8 cellular contexts compared by ENCODE assay signal in the genomic region with DNA sequence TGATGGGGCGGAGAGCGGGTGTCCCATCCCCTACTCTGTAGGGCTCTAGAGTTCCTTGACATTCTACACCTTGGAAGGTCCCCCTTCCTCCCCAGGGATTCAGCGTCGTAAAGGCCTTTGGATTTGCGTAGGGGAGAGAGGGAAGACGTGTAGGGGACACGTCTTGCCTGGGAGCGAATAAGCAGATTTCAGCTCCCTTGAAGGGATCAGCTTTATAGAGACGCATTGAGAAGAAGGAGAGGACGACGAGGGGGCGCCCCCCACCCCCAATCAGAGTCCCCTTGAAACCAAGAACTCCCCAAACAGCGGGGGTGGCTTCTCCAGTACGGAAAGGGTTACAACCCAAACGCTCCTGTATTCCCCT. TPM values are rescaled to one million over a fixed set of nuclear protein-coding genes. Genes with fewer than 3 reads are reported as not detected.
DNase-seq lines count a peak whose midpoint lies in the region; ATAC-seq lines count a peak whose summit lies in the region.

No MANE protein-coding gene starts in this region.

- H3K27ac Mint-ChIP-seq in activated CD8-positive, alpha-beta T cell treated with anti-CD3 and anti-CD28 coated beads, Interleukin-2, amount 10 ng/mL, durations not matched to agents 7 days and 5 days, result peak overlapping the region; percentile 83
- peak overlapping the region; percentile 89 for H3K27ac Mint-ChIP-seq in stimulated activated effector memory CD8-positive, alpha-beta T cell treated with anti-CD3 and anti-CD28 coated beads, Interleukin-12 subunit alpha, Interleukin-12 subunit beta, amount 100 ng/mL, for 72 hours

- H3K9me3 ChIP-seq in iPS DF 6.9 (ENCODE audit: control insufficient read depth, insufficient read depth, low read length), result no peaks in the 10 kb centered on the region

- ATAC-seq in activated T-cell treated with anti-CD3 and anti-CD28 coated beads, Interleukin-2, amount 50 U/mL, for 4 hours, result no peak
- ATAC-seq in activated CD8-positive, alpha-beta T cell treated with anti-CD3 and anti-CD28 coated beads, Interleukin-2, amount 10 ng/mL, durations not matched to agents 7 days and 5 days, result no peak
- no peak for ATAC-seq in stimulated activated effector memory CD8-positive, alpha-beta T cell treated with anti-CD3 and anti-CD28 coated beads, Interleukin-12 subunit alpha, Interleukin-12 subunit beta, amount 100 ng/mL, for 72 hours

- intact Hi-C loops in posterior cingulate gyrus (cut with DNase I), result loop anchor here (1.0 kb wide), 1 partner anchor 464 kb away; no protein-coding TSS in a partner anchor

- H3K4me1 Mint-ChIP-seq in activated T-cell treated with anti-CD3 and anti-CD28 coated beads, Interleukin-2, amount 50 U/mL, for 4 hours (ENCODE audit: low read depth), result peaks cover 25% of the 10 kb centered on the region
- H3K4me1 Mint-ChIP-seq in activated CD8-positive, alpha-beta T cell treated with anti-CD3 and anti-CD28 coated beads, Interleukin-2, amount 10 ng/mL, durations not matched to agents 7 days and 5 days (ENCODE audit: low read depth), result peaks cover 26% of the 10 kb centered on the region
- peaks cover 37% of the 10 kb centered on the region for H3K4me1 Mint-ChIP-seq in stimulated activated effector memory CD8-positive, alpha-beta T cell treated with anti-CD3 and anti-CD28 coated beads, Interleukin-12 subunit alpha, Interleukin-12 subunit beta, amount 100 ng/mL, for 72 hours

- CTCF ChIA-PET in activated CD8-positive, alpha-beta T cell treated with anti-CD3 and anti-CD28 coated beads, Interleukin-2, amount 10 ng/mL, durations not matched to agents 7 days and 5 days (lab: Charles Lee), result interaction anchor here (0.6 to 14.4 kb wide), 6 partner anchors 16 to 75 kb away, joined by 3 to 342 read pairs (median 8); a partner anchor contains a TSS

- POLR2A ChIA-PET in activated CD8-positive, alpha-beta T cell treated with anti-CD3 and anti-CD28 coated beads, Interleukin-2, amount 10 ng/mL, durations not matched to agents 7 days and 5 days (lab: Charles Lee), result no interaction called here

- DNase-seq in activated T-cell treated with anti-CD3 and anti-CD28 coated beads, Interleukin-2, amount 50 U/mL, for 4 hours, result no peak
- no peak for DNase-seq in activated T-cell treated with anti-CD3 and anti-CD28 coated beads, Interleukin-2, amount 50 U/mL, for 48 hours
- no peak for DNase-seq in activated CD8-positive, alpha-beta T cell treated with anti-CD3 and anti-CD28 coated beads, Interleukin-2, amount 10 ng/mL, durations not matched to agents 7 days and 5 days
- no peak for DNase-seq in iPS DF 6.9 (ENCODE audit: low read depth, low spot score)
- DNase-seq in stimulated activated effector memory CD8-positive, alpha-beta T cell treated with anti-CD3 and anti-CD28 coated beads, Interleukin-12 subunit alpha, Interleukin-12 subunit beta, amount 100 ng/mL, for 72 hours (ENCODE audit: low spot score in 2 of 2), result no peak
- DNase-seq in NCI-H510A (lab: John Stamatoyannopoulos, UW), result no peak
- DNase-seq in NOMO-1 (lab: John Stamatoyannopoulos, UW; ENCODE audit: unreplicated experiment in 2 of 2), result no peak
- DNase-seq in posterior cingulate gyrus, result no peak

- H3K9me3 Mint-ChIP-seq in activated T-cell treated with anti-CD3 and anti-CD28 coated beads, Interleukin-2, amount 50 U/mL, for 4 hours, result no peaks in the 10 kb centered on the region
- no peaks in the 10 kb centered on the region for H3K9me3 Mint-ChIP-seq in activated CD8-positive, alpha-beta T cell treated with anti-CD3 and anti-CD28 coated beads, Interleukin-2, amount 10 ng/mL, durations not matched to agents 7 days and 5 days (ENCODE audit: insufficient read depth)
- no peaks in the 10 kb centered on the region for H3K9me3 Mint-ChIP-seq in stimulated activated effector memory CD8-positive, alpha-beta T cell treated with anti-CD3 and anti-CD28 coated beads, Interleukin-12 subunit alpha, Interleukin-12 subunit beta, amount 100 ng/mL, for 72 hours

- no peaks in the 10 kb centered on the region for H3K27me3 ChIP-seq in iPS DF 6.9 (ENCODE audit: control insufficient read depth, insufficient read depth, low read length)

- H3K27ac ChIP-seq in iPS DF 6.9 (ENCODE audit: low read length), result no peak overlapping the region

- H3K4me3 Mint-ChIP-seq in activated T-cell treated with anti-CD3 and anti-CD28 coated beads, Interleukin-2, amount 50 U/mL, for 4 hours, result peak overlapping the region; percentile 84
- peak overlapping the region; percentile 86 for H3K4me3 Mint-ChIP-seq in activated CD8-positive, alpha-beta T cell treated with anti-CD3 and anti-CD28 coated beads, Interleukin-2, amount 10 ng/mL, durations not matched to agents 7 days and 5 days
- peak overlapping the region; percentile 90 for H3K4me3 Mint-ChIP-seq in stimulated activated effector memory CD8-positive, alpha-beta T cell treated with anti-CD3 and anti-CD28 coated beads, Interleukin-12 subunit alpha, Interleukin-12 subunit beta, amount 100 ng/mL, for 72 hours

- no peaks in the 10 kb centered on the region for H3K36me3 ChIP-seq in iPS DF 6.9 (ENCODE audit: control insufficient read depth, insufficient read depth, low read length)

- H3K27me3 Mint-ChIP-seq in activated T-cell treated with anti-CD3 and anti-CD28 coated beads, Interleukin-2, amount 50 U/mL, for 4 hours (ENCODE audit: low read depth), result no peaks in the 10 kb centered on the region
- no peaks in the 10 kb centered on the region for H3K27me3 Mint-ChIP-seq in activated CD8-positive, alpha-beta T cell treated with anti-CD3 and anti-CD28 coated beads, Interleukin-2, amount 10 ng/mL, durations not matched to agents 7 days and 5 days (ENCODE audit: low read depth)

- peak overlapping the region; percentile 70; the same call in 1 of the 2 replicates for H3K4me3 ChIP-seq in iPS DF 6.9 (ENCODE audit: low read length)

- peaks cover 27% of the 10 kb centered on the region for H3K36me3 Mint-ChIP-seq in activated T-cell treated with anti-CD3 and anti-CD28 coated beads, Interleukin-2, amount 50 U/mL, for 4 hours (ENCODE audit: insufficient read depth)
- peaks cover under 1% of the 10 kb centered on the region for H3K36me3 Mint-ChIP-seq in activated CD8-positive, alpha-beta T cell treated with anti-CD3 and anti-CD28 coated beads, Interleukin-2, amount 10 ng/mL, durations not matched to agents 7 days and 5 days (ENCODE audit: low read depth)
- H3K36me3 Mint-ChIP-seq in stimulated activated effector memory CD8-positive, alpha-beta T cell treated with anti-CD3 and anti-CD28 coated beads, Interleukin-12 subunit alpha, Interleukin-12 subunit beta, amount 100 ng/mL, for 72 hours, result peaks cover 43% of the 10 kb centered on the region

- WGBS in iPS DF 6.9 (ENCODE audit: insufficient coverage, insufficient read length), result no CpG with 5 or more reads among the region's 15 CpGs

- no peaks in the 10 kb centered on the region for H3K4me1 ChIP-seq in iPS DF 6.9 (ENCODE audit: control insufficient read depth, insufficient read depth, low read length)

RNA-seq across cellular contexts. Expression of a gene that starts 0.3 kb away (rescaled TPM):
- 1 to 10 TPM; 2.6 to 9.9 (median 7.1) TPM for total RNA-seq in activated T-cell treated with anti-CD3 and anti-CD28 coated beads, Interleukin-2, amount 50 U/mL, for 4 hours
- total RNA-seq in activated CD8-positive, alpha-beta T cell treated with anti-CD3 and anti-CD28 coated beads, Interleukin-2, amount 10 ng/mL, durations not matched to agents 7 days and 5 days, result 10 to 100 TPM; 23.8 to 27.9 TPM

RNA-seq across cellular contexts. Expression of a gene that starts 24.9 kb away (rescaled TPM):
- total RNA-seq in activated T-cell treated with anti-CD3 and anti-CD28 coated beads, Interleukin-2, amount 50 U/mL, for 4 hours, result not detected
- not detected for total RNA-seq in activated CD8-positive, alpha-beta T cell treated with anti-CD3 and anti-CD28 coated beads, Interleukin-2, amount 10 ng/mL, durations not matched to agents 7 days and 5 days

RNA-seq across cellular contexts. Expression of a gene that starts 51.0 kb away (rescaled TPM):
- 100 to 1,000 TPM; 338 to 364 (median 342) TPM for total RNA-seq in activated T-cell treated with anti-CD3 and anti-CD28 coated beads, Interleukin-2, amount 50 U/mL, for 4 hours
- 100 to 1,000 TPM; 241 to 247 TPM for total RNA-seq in activated CD8-positive, alpha-beta T cell treated with anti-CD3 and anti-CD28 coated beads, Interleukin-2, amount 10 ng/mL, durations not matched to agents 7 days and 5 days
